1 cellular context compared by ENCODE assay signal in the genomic region with DNA sequence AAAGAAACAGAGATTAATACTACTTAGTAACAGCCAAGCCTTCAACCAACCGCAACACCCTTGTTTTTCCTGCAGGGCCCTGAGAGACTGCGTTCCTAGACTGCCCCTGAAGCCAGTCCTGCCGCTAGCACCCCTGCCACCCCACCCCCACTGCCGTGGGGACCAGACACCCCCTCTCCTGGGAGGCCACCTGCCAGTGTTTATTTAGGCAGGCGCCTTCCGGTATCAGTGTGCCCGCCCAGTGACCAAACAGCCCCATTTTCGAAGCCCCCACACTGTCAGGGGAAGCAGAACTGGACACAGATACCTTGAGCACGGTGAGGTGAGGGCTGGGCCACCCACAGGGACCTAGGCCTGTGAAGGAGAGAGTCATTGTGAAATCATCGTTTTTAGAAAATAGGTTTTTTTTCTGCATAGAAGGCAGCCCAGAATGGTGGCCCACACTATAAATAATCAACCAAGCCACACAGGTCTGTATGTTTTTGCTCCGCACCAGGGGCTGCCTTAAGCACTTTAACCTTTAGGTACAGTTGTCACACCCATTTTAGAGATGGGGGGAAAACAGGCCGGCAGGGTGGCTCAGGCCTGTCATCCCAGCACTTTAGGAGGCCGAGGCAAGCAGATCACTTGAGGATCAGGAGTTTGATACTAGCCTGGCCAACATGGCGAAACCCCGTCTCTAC.
TF ChIP-seq lines count a peak whose summit lies in the region.

No MANE protein-coding gene starts in this region.

TF ChIP-seq in HepG2, 621 proteins besides CTCF, POLR2A, EP300 and RAD21 (continued from another document and continues in another):
- TF ChIP-seq DMTF1 (CRISPR knock-in tag; IDR thresholded peaks at IDR 0.05) (no peak), RCOR2 (CRISPR knock-in tag; IDR thresholded peaks at IDR 0.05) (peak; percentile 63; the same call in 1 of the 2 replicates), SOX6 (IDR thresholded peaks at IDR 0.05) (no peak), SOX6 (CRISPR knock-in tag; IDR thresholded peaks at IDR 0.05) (peak; percentile 67), ZNF530 (CRISPR knock-in tag; IDR thresholded peaks at IDR 0.05; ENCODE audit: low read depth) (no peak), CERS6 (CRISPR knock-in tag; IDR thresholded peaks at IDR 0.05) (no peak), MAF1 (CRISPR knock-in tag; IDR thresholded peaks at IDR 0.05; ENCODE audit: borderline replicate concordance) (no peak), TCF7L2 (IDR thresholded peaks at IDR 0.05; ENCODE audit: low read depth, low read length) (no peak), ZBTB7B (CRISPR knock-in tag; IDR thresholded peaks at IDR 0.05) (peak; percentile 96), ZNF513 (CRISPR knock-in tag; conservative IDR thresholded peaks at IDR 0.05) (no peak), U2AF1 (optimal IDR thresholded peaks at IDR 0.05; ENCODE audit: low read depth, low read length) (no peak), POLR2AphosphoS5 (IDR thresholded peaks at IDR 0.05; ENCODE audit: low read depth, low read length) (0 out of 2 replicates have a peak, but pooled peaks have one; percentile 35), RORA (CRISPR knock-in tag; IDR thresholded peaks at IDR 0.05) (no peak), ZNF24 (IDR thresholded peaks at IDR 0.05) (no peak), ZNF713 (CRISPR knock-in tag; IDR thresholded peaks at IDR 0.05) (no peak), SP2 (CRISPR knock-in tag; IDR thresholded peaks at IDR 0.05) (no peak), ATRX (CRISPR knock-in tag; IDR thresholded peaks at IDR 0.05; ENCODE audit: borderline replicate concordance) (no peak), ZXDC (CRISPR knock-in tag; IDR thresholded peaks at IDR 0.05) (0 out of 2 replicates have a peak, but pooled peaks have one; percentile 56), FOXA3 (CRISPR knock-in tag; IDR thresholded peaks at IDR 0.05) (peak; percentile 88), PATZ1 (CRISPR knock-in tag; IDR thresholded peaks at IDR 0.05) (peak; percentile 99), DPF2 (CRISPR knock-in tag; IDR thresholded peaks at IDR 0.05; ENCODE audit: borderline replicate concordance, low read depth) (peak; percentile 56), HNRNPH1 (optimal IDR thresholded peaks at IDR 0.05; ENCODE audit: low read depth, low read length) (no peak), ZNF674 (CRISPR knock-in tag; IDR thresholded peaks at IDR 0.05; ENCODE audit: low read depth) (0 out of 2 replicates have a peak, but pooled peaks have one; percentile 20), ZNF549 (CRISPR knock-in tag; IDR thresholded peaks at IDR 0.05) (no peak), ZNF484 (CRISPR knock-in tag; IDR thresholded peaks at IDR 0.05; ENCODE audit: borderline replicate concordance, low read depth) (no peak), STAG1 (CRISPR knock-in tag; IDR thresholded peaks at IDR 0.05) (no peak), FOXO1 (CRISPR knock-in tag; IDR thresholded peaks at IDR 0.05) (peak; percentile 34; the same call in 1 of the 2 replicates), ZSCAN25 (CRISPR knock-in tag; IDR thresholded peaks at IDR 0.05) (peak; percentile 89), CBFB (CRISPR knock-in tag; IDR thresholded peaks at IDR 0.05) (peak; percentile 58; the same call in 1 of the 2 replicates), TIGD3 (CRISPR knock-in tag; IDR thresholded peaks at IDR 0.05; ENCODE audit: borderline replicate concordance) (no peak), FOXM1 (CRISPR knock-in tag; IDR thresholded peaks at IDR 0.05) (no peak), ZNF3 (CRISPR knock-in tag; IDR thresholded peaks at IDR 0.05) (peak; percentile 59; the same call in 1 of the 2 replicates), NFRKB (IDR thresholded peaks at IDR 0.05) (no peak), SNAPC5 (CRISPR knock-in tag; IDR thresholded peaks at IDR 0.05; ENCODE audit: borderline replicate concordance) (peak; percentile 41; the same call in 1 of the 2 replicates), ZNF652 (CRISPR knock-in tag; IDR thresholded peaks at IDR 0.05; ENCODE audit: borderline replicate concordance, low read depth) (no peak), SRY (CRISPR knock-in tag; IDR thresholded peaks at IDR 0.05) (no peak), ZKSCAN5 (CRISPR knock-in tag; IDR thresholded peaks at IDR 0.05) (no peak), ZNF75D (CRISPR knock-in tag; IDR thresholded peaks at IDR 0.05; ENCODE audit: borderline replicate concordance) (no peak)
- TF ChIP-seq, protein P1, sequence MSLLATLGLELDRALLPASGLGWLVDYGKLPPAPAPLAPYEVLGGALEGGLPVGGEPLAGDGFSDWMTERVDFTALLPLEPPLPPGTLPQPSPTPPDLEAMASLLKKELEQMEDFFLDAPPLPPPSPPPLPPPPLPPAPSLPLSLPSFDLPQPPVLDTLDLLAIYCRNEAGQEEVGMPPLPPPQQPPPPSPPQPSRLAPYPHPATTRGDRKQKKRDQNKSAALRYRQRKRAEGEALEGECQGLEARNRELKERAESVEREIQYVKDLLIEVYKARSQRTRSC (CRISPR knock-in tag; IDR thresholded peaks at IDR 0.05; ENCODE audit: low read depth), result no peak
